ENCODE assay signal across 1 cellular context in the genomic region with DNA sequence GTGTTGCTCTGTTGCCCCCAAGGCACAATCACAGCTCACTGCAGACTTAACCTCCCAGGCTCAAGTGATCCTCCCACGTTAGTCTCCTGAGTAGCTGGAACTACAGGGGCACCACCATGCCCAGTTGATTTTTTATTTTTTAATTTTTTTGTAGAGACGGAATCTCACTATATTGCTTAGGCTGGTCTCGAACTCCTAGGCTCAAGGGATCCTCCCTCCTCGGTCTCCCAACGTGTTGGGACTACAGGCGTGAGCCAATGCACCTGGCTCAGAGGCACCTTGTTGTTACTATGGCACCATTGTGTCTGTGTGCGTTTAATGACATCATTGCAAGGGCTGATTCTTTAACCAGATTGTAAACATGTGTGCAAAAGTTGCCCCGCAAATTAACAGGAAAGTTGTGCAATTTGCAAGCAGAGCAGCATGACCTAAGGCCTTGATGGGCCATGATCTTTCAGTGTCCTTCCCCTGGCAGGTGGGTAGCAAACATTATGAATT.
TF ChIP-seq lines count a peak whose summit lies in the region.

No MANE protein-coding gene starts in this region.

TF ChIP-seq in HepG2, 621 proteins besides CTCF, POLR2A, EP300 and RAD21 (continued from another document and continues in another):
- TF ChIP-seq, protein P1, sequence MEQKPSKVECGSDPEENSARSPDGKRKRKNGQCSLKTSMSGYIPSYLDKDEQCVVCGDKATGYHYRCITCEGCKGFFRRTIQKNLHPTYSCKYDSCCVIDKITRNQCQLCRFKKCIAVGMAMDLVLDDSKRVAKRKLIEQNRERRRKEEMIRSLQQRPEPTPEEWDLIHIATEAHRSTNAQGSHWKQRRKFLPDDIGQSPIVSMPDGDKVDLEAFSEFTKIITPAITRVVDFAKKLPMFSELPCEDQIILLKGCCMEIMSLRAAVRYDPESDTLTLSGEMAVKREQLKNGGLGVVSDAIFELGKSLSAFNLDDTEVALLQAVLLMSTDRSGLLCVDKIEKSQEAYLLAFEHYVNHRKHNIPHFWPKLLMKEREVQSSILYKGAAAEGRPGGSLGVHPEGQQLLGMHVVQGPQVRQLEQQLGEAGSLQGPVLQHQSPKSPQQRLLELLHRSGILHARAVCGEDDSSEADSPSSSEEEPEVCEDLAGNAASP (CRISPR knock-in tag; IDR thresholded peaks at IDR 0.05; ENCODE audit: borderline replicate concordance), result peak; percentile 90; the same call in 1 of the 2 replicates
- TF ChIP-seq GABPB1 (CRISPR knock-in tag; IDR thresholded peaks at IDR 0.05) (peak; percentile 62; the same call in 1 of the 2 replicates), HCFC1 (IDR thresholded peaks at IDR 0.05; ENCODE audit: low read depth, low read length) (no peak), ELF3 (CRISPR knock-in tag; IDR thresholded peaks at IDR 0.05) (peak; percentile 90), HDAC1 (CRISPR knock-in tag; IDR thresholded peaks at IDR 0.05) (peak; percentile 88), ZBTB7A (CRISPR knock-in tag; IDR thresholded peaks at IDR 0.05) (no peak), CBFB (CRISPR knock-in tag; IDR thresholded peaks at IDR 0.05) (peak; percentile 56; the same call in 1 of the 2 replicates), ZNF746 (CRISPR knock-in tag; IDR thresholded peaks at IDR 0.05) (peak; percentile 70; the same call in 1 of the 2 replicates), NCOR1 (IDR thresholded peaks at IDR 0.05; ENCODE audit: borderline replicate concordance, low read length) (peak; percentile 84; the same call in 1 of the 2 replicates), ZNF672 (CRISPR knock-in tag; IDR thresholded peaks at IDR 0.05) (no peak), JUNB (CRISPR knock-in tag; IDR thresholded peaks at IDR 0.05; ENCODE audit: borderline replicate concordance) (no peak), ZNF572 (CRISPR knock-in tag; IDR thresholded peaks at IDR 0.05) (no peak), ZNF691 (CRISPR knock-in tag; IDR thresholded peaks at IDR 0.05; ENCODE audit: borderline replicate concordance, low read depth) (peak; percentile 59), ZNF782 (CRISPR knock-in tag; IDR thresholded peaks at IDR 0.05; ENCODE audit: borderline replicate concordance) (no peak), ZZZ3 (CRISPR knock-in tag; IDR thresholded peaks at IDR 0.05; ENCODE audit: borderline replicate concordance) (no peak), CHCHD3 (CRISPR knock-in tag; IDR thresholded peaks at IDR 0.05) (no peak), ZNF484 (CRISPR knock-in tag; IDR thresholded peaks at IDR 0.05; ENCODE audit: borderline replicate concordance, low read depth) (no peak), ZNF296 (CRISPR knock-in tag; conservative IDR thresholded peaks at IDR 0.05) (no peak), ZNF326 (CRISPR knock-in tag; IDR thresholded peaks at IDR 0.05; ENCODE audit: borderline replicate concordance) (no peak), ZGPAT (CRISPR knock-in tag; IDR thresholded peaks at IDR 0.05) (peak; percentile 97), RELA (CRISPR knock-in tag; IDR thresholded peaks at IDR 0.05) (no peak), ZNF550 (CRISPR knock-in tag; IDR thresholded peaks at IDR 0.05; ENCODE audit: borderline replicate concordance) (no peak), SMARCC2 (IDR thresholded peaks at IDR 0.05) (no peak), MAZ (IDR thresholded peaks at IDR 0.05; ENCODE audit: borderline replicate concordance, low read depth, low read length) (no peak), MAZ (CRISPR knock-in tag; IDR thresholded peaks at IDR 0.05; ENCODE audit: low read depth) (peak; percentile 50; the same call in 1 of the 2 replicates), CHD4 (IDR thresholded peaks at IDR 0.05; ENCODE audit: borderline replicate concordance, low read length) (peak; percentile 96), PAX8 (CRISPR knock-in tag; IDR thresholded peaks at IDR 0.05; ENCODE audit: borderline replicate concordance) (no peak), NR2F6 (IDR thresholded peaks at IDR 0.05) (peak; percentile 90), NR2F6 (CRISPR knock-in tag; IDR thresholded peaks at IDR 0.05) (peak; percentile 96), KDM3A (CRISPR knock-in tag; IDR thresholded peaks at IDR 0.05; ENCODE audit: low read depth) (peak; percentile 68; the same call in 1 of the 2 replicates), POLR2AphosphoS2 (IDR thresholded peaks at IDR 0.05; ENCODE audit: low read depth, low read length) (no peak), MYC (CRISPR knock-in tag; IDR thresholded peaks at IDR 0.05; ENCODE audit: borderline replicate concordance) (peak; percentile 67; the same call in 1 of the 2 replicates), ISX (CRISPR knock-in tag; conservative IDR thresholded peaks at IDR 0.05) (no peak), SALL2 (CRISPR knock-in tag; IDR thresholded peaks at IDR 0.05) (peak; percentile 81; the same call in 1 of the 2 replicates), IKZF4 (CRISPR knock-in tag; IDR thresholded peaks at IDR 0.05; ENCODE audit: borderline replicate concordance, low read depth, not compliant biosample characterization) (no peak), ZNF556 (CRISPR knock-in tag; IDR thresholded peaks at IDR 0.05; ENCODE audit: borderline replicate concordance) (peak; percentile 39; the same call in 1 of the 2 replicates), ZNF124 (CRISPR knock-in tag; IDR thresholded peaks at IDR 0.05) (no peak), HIVEP1 (CRISPR knock-in tag; IDR thresholded peaks at IDR 0.05) (no peak), ZNF431 (CRISPR knock-in tag; IDR thresholded peaks at IDR 0.05; ENCODE audit: borderline replicate concordance, low read depth) (no peak), HNRNPH1 (optimal IDR thresholded peaks at IDR 0.05; ENCODE audit: low read depth, low read length) (no peak), SALL1 (CRISPR knock-in tag; IDR thresholded peaks at IDR 0.05) (peak; percentile 100), SP1 (IDR thresholded peaks at IDR 0.05) (no peak), SP1 (CRISPR knock-in tag; IDR thresholded peaks at IDR 0.05) (no peak), HDAC2 (CRISPR knock-in tag; IDR thresholded peaks at IDR 0.05) (peak; percentile 96), TCF7 (IDR thresholded peaks at IDR 0.05; ENCODE audit: low read depth) (peak; percentile 89), ZNF335 (CRISPR knock-in tag; IDR thresholded peaks at IDR 0.05) (peak; percentile 83; the same call in 1 of the 2 replicates), ZNF205 (CRISPR knock-in tag; IDR thresholded peaks at IDR 0.05) (peak; percentile 82), FOXJ3 (CRISPR knock-in tag; IDR thresholded peaks at IDR 0.05; ENCODE audit: borderline replicate concordance) (peak; percentile 95), SNAPC5 (CRISPR knock-in tag; IDR thresholded peaks at IDR 0.05; ENCODE audit: borderline replicate concordance) (0 out of 2 replicates have a peak, but pooled peaks have one; percentile 36), GATA4 (IDR thresholded peaks at IDR 0.05; ENCODE audit: borderline replicate concordance, low read depth) (peak; percentile 56; the same call in 1 of the 2 replicates), RFXAP (CRISPR knock-in tag; IDR thresholded peaks at IDR 0.05; ENCODE audit: borderline replicate concordance) (0 out of 2 replicates have a peak, but pooled peaks have one; percentile 32), ASH2L (IDR thresholded peaks at IDR 0.05; ENCODE audit: insufficient read length, low read depth, low read length) (peak; percentile 77), ZKSCAN5 (CRISPR knock-in tag; IDR thresholded peaks at IDR 0.05) (no peak), BHLHE40 (IDR thresholded peaks at IDR 0.05; ENCODE audit: low read length) (0 out of 2 replicates have a peak, but pooled peaks have one; percentile 34), RNF2 (conservative IDR thresholded peaks at IDR 0.05; ENCODE audit: low read depth) (peak; percentile 47; the same call in 1 of the 2 replicates)
- TF ChIP-seq, protein P2, sequence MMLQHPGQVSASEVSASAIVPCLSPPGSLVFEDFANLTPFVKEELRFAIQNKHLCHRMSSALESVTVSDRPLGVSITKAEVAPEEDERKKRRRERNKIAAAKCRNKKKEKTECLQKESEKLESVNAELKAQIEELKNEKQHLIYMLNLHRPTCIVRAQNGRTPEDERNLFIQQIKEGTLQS (CRISPR knock-in tag; IDR thresholded peaks at IDR 0.05), result peak; percentile 76
- TF ChIP-seq, protein P3, sequence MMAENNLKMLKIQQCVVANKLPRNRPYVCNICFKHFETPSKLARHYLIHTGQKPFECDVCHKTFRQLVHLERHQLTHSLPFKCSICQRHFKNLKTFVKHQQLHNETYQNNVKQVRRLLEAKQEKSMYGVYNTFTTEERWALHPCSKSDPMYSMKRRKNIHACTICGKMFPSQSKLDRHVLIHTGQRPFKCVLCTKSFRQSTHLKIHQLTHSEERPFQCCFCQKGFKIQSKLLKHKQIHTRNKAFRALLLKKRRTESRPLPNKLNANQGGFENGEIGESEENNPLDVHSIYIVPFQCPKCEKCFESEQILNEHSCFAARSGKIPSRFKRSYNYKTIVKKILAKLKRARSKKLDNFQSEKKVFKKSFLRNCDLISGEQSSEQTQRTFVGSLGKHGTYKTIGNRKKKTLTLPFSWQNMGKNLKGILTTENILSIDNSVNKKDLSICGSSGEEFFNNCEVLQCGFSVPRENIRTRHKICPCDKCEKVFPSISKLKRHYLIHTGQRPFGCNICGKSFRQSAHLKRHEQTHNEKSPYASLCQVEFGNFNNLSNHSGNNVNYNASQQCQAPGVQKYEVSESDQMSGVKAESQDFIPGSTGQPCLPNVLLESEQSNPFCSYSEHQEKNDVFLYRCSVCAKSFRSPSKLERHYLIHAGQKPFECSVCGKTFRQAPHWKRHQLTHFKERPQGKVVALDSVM (CRISPR knock-in tag; IDR thresholded peaks at IDR 0.05), result peak; percentile 95
- TF ChIP-seq, protein P4, sequence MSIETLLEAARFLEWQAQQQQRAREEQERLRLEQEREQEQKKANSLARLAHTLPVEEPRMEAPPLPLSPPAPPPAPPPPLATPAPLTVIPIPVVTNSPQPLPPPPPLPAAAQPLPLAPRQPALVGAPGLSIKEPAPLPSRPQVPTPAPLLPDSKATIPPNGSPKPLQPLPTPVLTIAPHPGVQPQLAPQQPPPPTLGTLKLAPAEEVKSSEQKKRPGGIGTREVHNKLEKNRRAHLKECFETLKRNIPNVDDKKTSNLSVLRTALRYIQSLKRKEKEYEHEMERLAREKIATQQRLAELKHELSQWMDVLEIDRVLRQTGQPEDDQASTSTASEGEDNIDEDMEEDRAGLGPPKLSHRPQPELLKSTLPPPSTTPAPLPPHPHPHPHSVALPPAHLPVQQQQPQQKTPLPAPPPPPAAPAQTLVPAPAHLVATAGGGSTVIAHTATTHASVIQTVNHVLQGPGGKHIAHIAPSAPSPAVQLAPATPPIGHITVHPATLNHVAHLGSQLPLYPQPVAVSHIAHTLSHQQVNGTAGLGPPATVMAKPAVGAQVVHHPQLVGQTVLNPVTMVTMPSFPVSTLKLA (IDR thresholded peaks at IDR 0.05), result peak; percentile 53
- TF ChIP-seq, protein P5, sequence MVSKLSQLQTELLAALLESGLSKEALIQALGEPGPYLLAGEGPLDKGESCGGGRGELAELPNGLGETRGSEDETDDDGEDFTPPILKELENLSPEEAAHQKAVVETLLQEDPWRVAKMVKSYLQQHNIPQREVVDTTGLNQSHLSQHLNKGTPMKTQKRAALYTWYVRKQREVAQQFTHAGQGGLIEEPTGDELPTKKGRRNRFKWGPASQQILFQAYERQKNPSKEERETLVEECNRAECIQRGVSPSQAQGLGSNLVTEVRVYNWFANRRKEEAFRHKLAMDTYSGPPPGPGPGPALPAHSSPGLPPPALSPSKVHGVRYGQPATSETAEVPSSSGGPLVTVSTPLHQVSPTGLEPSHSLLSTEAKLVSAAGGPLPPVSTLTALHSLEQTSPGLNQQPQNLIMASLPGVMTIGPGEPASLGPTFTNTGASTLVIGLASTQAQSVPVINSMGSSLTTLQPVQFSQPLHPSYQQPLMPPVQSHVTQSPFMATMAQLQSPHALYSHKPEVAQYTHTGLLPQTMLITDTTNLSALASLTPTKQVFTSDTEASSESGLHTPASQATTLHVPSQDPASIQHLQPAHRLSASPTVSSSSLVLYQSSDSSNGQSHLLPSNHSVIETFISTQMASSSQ (IDR thresholded peaks at IDR 0.05; ENCODE audit: low read depth), result peak; percentile 82
- TF ChIP-seq, protein P5 (CRISPR knock-in tag; IDR thresholded peaks at IDR 0.05; ENCODE audit: borderline replicate concordance), result peak; percentile 44; the same call in 1 of the 2 replicates
- TF ChIP-seq, protein P6, sequence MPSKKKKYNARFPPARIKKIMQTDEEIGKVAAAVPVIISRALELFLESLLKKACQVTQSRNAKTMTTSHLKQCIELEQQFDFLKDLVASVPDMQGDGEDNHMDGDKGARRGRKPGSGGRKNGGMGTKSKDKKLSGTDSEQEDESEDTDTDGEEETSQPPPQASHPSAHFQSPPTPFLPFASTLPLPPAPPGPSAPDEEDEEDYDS (CRISPR knock-in tag; IDR thresholded peaks at IDR 0.05), result peak; percentile 89
